ENCODE assay signal across 40 cellular contexts in genomic region chr5:162078805-162079204, GRCh38. TPM values are rescaled to one million over a fixed set of nuclear protein-coding genes. Genes with fewer than 3 reads are reported as not detected.
"Had no signal": no experiment of that assay in that cellular context is flagged by ENCODE, and none has a peak within 500 bp of the region (broad histone marks: within the 10 kb centered on the region; RNA-seq: fewer than 3 reads in every experiment).

No MANE protein-coding gene starts in this region.

- H3K27ac ChIP-seq: ascending aorta, cardiac muscle cell, VCaP had no signal

- H3K9me3 ChIP-seq: ascending aorta had no signal

- H3K4me1 ChIP-seq: ascending aorta had no signal

- FAIRE-seq: bronchial epithelial cell, TTC549 had no signal

- H3K36me3 ChIP-seq: ascending aorta, cardiac muscle cell had no signal

- H3K27ac Mint-ChIP-seq: activated CD4-positive, alpha-beta memory T cell treated with anti-CD3 and anti-CD28 coated beads, Interleukin-2, amount 10 ng/mL, durations not matched to agents 7 days and 5 days; activated CD4-positive, alpha-beta T cell treated with anti-CD3 and anti-CD28 coated beads for 36 hours; activated CD4-positive, alpha-beta T cell treated with anti-CD3 and anti-CD28 coated beads, Interleukin-2, amount 10 ng/mL, durations not matched to agents 7 days and 5 days; activated CD8-positive, alpha-beta memory T cell treated with anti-CD3 and anti-CD28 coated beads, Interleukin-2, amount 10 ng/mL, durations not matched to agents 7 days and 5 days; activated CD8-positive, alpha-beta T cell treated with anti-CD3 and anti-CD28 coated beads, Interleukin-2, amount 10 ng/mL, durations not matched to agents 7 days and 5 days; activated naive CD4-positive, alpha-beta T cell treated with anti-CD3 and anti-CD28 coated beads for 36 hours; activated naive CD8-positive, alpha-beta T cell; activated naive CD8-positive, alpha-beta T cell treated with anti-CD3 and anti-CD28 coated beads, Interleukin-2, amount 10 ng/mL, durations not matched to agents 7 days and 5 days; activated naive CD8-positive, alpha-beta T cell treated with anti-CD3 and anti-CD28 coated beads, Interleukin-2, amount 50 U/mL, for 24 hours; activated T-cell treated with anti-CD3 and anti-CD28 coated beads, Interleukin-2, amount 50 U/mL, for 24 hours; activated T-helper 2 cell treated with anti-CD3 and anti-CD28 coated beads, Interferon-gamma antibody, Interleukin-2, Interleukin-4, amounts not matched to agents 10 μg/mL and 5 μg/mL and 100 μg/mL, durations not matched to agents 14 hours and 24 hours and 36 hours; brain; T-helper 1 cell treated with Interleukin-12 subunit alpha and Interleukin-12 subunit beta and Interleukin-4 antibody, amounts not matched to agents 30 μg/mL and 1 μg/mL, for 36 hours; T-helper 2 cell treated with Interferon-gamma antibody and Interleukin-4, amounts not matched to agents 5 μg/mL and 100 μg/mL, for 36 hours had no signal

- H3K36me3 Mint-ChIP-seq: activated CD8-positive, alpha-beta memory T cell treated with anti-CD3 and anti-CD28 coated beads, Interleukin-2, amount 10 ng/mL, durations not matched to agents 7 days and 5 days; activated naive CD8-positive, alpha-beta T cell; activated naive CD8-positive, alpha-beta T cell treated with anti-CD3 and anti-CD28 coated beads, Interleukin-2, amount 10 ng/mL, durations not matched to agents 7 days and 5 days; brain had no signal

- H3K27me3 ChIP-seq: ascending aorta, cardiac muscle cell had no signal

- DNase-seq: activated CD4-positive, alpha-beta memory T cell treated with anti-CD3 and anti-CD28 coated beads, Interleukin-2, amount 10 ng/mL, durations not matched to agents 7 days and 5 days; activated CD4-positive, alpha-beta T cell treated with anti-CD3 and anti-CD28 coated beads for 1 hour; activated CD4-positive, alpha-beta T cell treated with anti-CD3 and anti-CD28 coated beads for 36 hours; activated CD4-positive, alpha-beta T cell treated with anti-CD3 and anti-CD28 coated beads for 48 hours; activated CD4-positive, alpha-beta T cell treated with anti-CD3 and anti-CD28 coated beads, Interleukin-2, amount 10 ng/mL, durations not matched to agents 7 days and 5 days; activated CD4-positive, alpha-beta T cell treated with anti-CD3 and anti-CD28 coated beads, Interleukin-2, amount 50 U/mL, for 48 hours; activated CD4-positive, CD25-positive, alpha-beta regulatory T cell; activated CD8-positive, alpha-beta memory T cell treated with anti-CD3 and anti-CD28 coated beads for 24 hours; activated CD8-positive, alpha-beta memory T cell treated with anti-CD3 and anti-CD28 coated beads, Interleukin-2, amount 10 ng/mL, durations not matched to agents 7 days and 5 days; activated CD8-positive, alpha-beta memory T cell treated with anti-CD3 and anti-CD28 coated beads, Interleukin-2, amount 50 U/mL, for 48 hours; activated CD8-positive, alpha-beta T cell treated with anti-CD3 and anti-CD28 coated beads, Interleukin-2, amount 10 ng/mL, durations not matched to agents 7 days and 5 days; activated effector memory CD4-positive, alpha-beta T cell treated with Interleukin-2 at 50 U/mL for 16 hours; activated gamma-delta T cell treated with Interleukin-2 at 50 U/mL for 16 hours; activated naive CD4-positive, alpha-beta T cell; activated naive CD4-positive, alpha-beta T cell treated with anti-CD3 and anti-CD28 coated beads for 36 hours; activated naive CD4-positive, alpha-beta T cell treated with anti-CD3 and anti-CD28 coated beads, Interleukin-2, amount 50 U/mL, for 16 hours; activated naive CD8-positive, alpha-beta T cell treated with anti-CD3 and anti-CD28 coated beads, Interleukin-2, amount 10 ng/mL, durations not matched to agents 7 days and 5 days; activated naive CD8-positive, alpha-beta T cell treated with anti-CD3 and anti-CD28 coated beads, Interleukin-2, amount 50 U/mL, for 24 hours; activated T-cell treated with anti-CD3 and anti-CD28 coated beads, Interleukin-2, amount 50 U/mL, for 24 hours; activated T-cell treated with anti-CD3 and anti-CD28 coated beads, Interleukin-2, amount 50 U/mL, for 48 hours; amygdala; anterior cingulate cortex; caudate nucleus; cerebellar nuclear complex; T-helper 1 cell; T-helper 2 cell; T-helper 9 cell had no signal

- H3K9me3 Mint-ChIP-seq: activated CD4-positive, alpha-beta T cell treated with anti-CD3 and anti-CD28 coated beads, Interleukin-2, amount 10 ng/mL, durations not matched to agents 7 days and 5 days; activated T-helper 2 cell treated with anti-CD3 and anti-CD28 coated beads, Interferon-gamma antibody, Interleukin-2, Interleukin-4, amounts not matched to agents 10 μg/mL and 5 μg/mL and 100 μg/mL, durations not matched to agents 14 hours and 24 hours and 36 hours; brain; central memory CD8-positive, alpha-beta T cell; T-helper 1 cell treated with Interleukin-12 subunit alpha and Interleukin-12 subunit beta and Interleukin-4 antibody, amounts not matched to agents 30 μg/mL and 1 μg/mL, for 36 hours; T-helper 2 cell treated with Interferon-gamma antibody and Interleukin-4, amounts not matched to agents 5 μg/mL and 100 μg/mL, for 36 hours had no signal

- H3K4me3 ChIP-seq: ascending aorta, cardiac muscle cell had no signal

- ATAC-seq: activated CD4-positive, alpha-beta T cell treated with anti-CD3 and anti-CD28 coated beads for 36 hours; activated CD4-positive, CD25-positive, alpha-beta regulatory T cell treated with anti-CD3 and anti-CD28 coated beads, Interleukin-2, amount 50 U/mL, for 24 hours; activated CD8-positive, alpha-beta memory T cell treated with anti-CD3 and anti-CD28 coated beads, Interleukin-2, amount 10 ng/mL, durations not matched to agents 7 days and 5 days; activated CD8-positive, alpha-beta T cell treated with anti-CD3 and anti-CD28 coated beads, Interleukin-2, amount 10 ng/mL, durations not matched to agents 7 days and 5 days; activated naive CD8-positive, alpha-beta T cell treated with anti-CD3 and anti-CD28 coated beads, Interleukin-2, amount 50 U/mL, for 24 hours had no signal

RNA-seq across cellular contexts. Expression of gene GABRG2, which starts 11.2 kb away (rescaled TPM):
- total RNA-seq: activated CD4-positive, alpha-beta memory T cell treated with anti-CD3 and anti-CD28 coated beads, Interleukin-2, amount 10 ng/mL, durations not matched to agents 7 days and 5 days; activated CD4-positive, alpha-beta T cell treated with anti-CD3 and anti-CD28 coated beads for 36 hours; activated CD4-positive, alpha-beta T cell treated with anti-CD3 and anti-CD28 coated beads, Interleukin-2, amount 10 ng/mL, durations not matched to agents 7 days and 5 days; activated CD8-positive, alpha-beta memory T cell treated with anti-CD3 and anti-CD28 coated beads, Interleukin-2, amount 10 ng/mL, durations not matched to agents 7 days and 5 days; activated CD8-positive, alpha-beta T cell treated with anti-CD3 and anti-CD28 coated beads, Interleukin-2, amount 10 ng/mL, durations not matched to agents 7 days and 5 days; activated naive CD8-positive, alpha-beta T cell treated with anti-CD3 and anti-CD28 coated beads, Interleukin-2, amount 10 ng/mL, durations not matched to agents 7 days and 5 days; ascending aorta; bronchial epithelial cell; cardiac muscle cell; chondrocyte had no signal
